Comparison of ENCODE assay signal across 9 cellular contexts in the genomic region with DNA sequence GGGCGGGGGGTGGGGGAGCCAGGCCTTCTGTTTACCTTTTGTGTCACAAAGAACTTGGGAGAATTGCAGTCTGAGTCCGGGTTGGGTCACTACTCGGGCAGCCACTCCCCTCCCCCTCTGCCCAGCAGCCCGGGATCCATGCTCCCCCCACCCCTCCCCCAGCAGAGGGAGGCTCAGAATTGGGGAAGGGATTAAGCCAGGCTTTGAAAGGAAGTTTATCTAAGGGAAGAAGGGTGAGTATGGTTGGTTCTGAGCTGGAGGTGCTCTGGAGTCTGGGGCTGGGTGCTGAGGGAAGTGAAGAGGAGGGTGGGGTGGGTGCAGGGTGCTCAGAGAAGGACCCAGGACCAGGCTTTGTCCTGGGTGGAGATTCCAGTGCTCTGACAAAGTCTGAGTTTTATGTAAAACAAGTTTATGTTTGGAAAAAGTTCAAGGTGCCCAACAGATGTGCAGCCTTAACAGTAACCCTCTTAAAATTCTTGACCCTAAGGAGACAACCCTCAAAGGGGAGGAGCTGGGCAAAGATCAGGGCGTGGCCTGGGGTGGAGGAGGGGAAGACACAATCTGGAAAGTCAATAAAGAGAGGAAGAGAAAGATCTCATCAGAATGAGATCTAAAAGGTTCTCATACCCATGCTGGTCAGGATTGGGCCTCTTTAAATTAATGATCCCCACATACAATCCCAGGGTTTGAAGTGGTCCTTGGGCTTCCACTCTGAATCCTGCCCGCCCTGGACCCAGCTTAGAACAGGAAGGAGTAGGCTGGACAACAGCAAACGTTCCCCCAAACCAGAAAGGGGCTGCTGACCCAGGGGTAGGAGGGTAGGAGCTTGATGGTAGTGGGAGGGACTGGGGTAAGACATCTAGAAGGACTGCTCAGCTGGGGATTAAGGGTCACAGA. TPM values are rescaled to one million over a fixed set of nuclear protein-coding genes. Genes with fewer than 3 reads are reported as not detected.
DNase-seq lines count a peak whose midpoint lies in the region; ATAC-seq and TF ChIP-seq lines count a peak whose summit lies in the region.
"Had no signal": no experiment of that assay in that cellular context is flagged by ENCODE, and none has a peak within 500 bp of the region (broad histone marks: within the 10 kb centered on the region; RNA-seq: fewer than 3 reads in every experiment).

No MANE protein-coding gene starts in this region.

- H3K4me3 ChIP-seq in ectodermal cell (ENCODE audit: insufficient read depth, low read depth, low read length) = no peak overlapping the region

- no peak overlapping the region for H3K4me3 Mint-ChIP-seq in osteocyte (ENCODE audit: unreplicated experiment)
- no peak overlapping the region for H3K4me3 Mint-ChIP-seq in stimulated activated memory B cell treated with anti-CD40 and anti-IgM and Interleukin-4, amounts not matched to agents 10 μg/mL and 1 μg/mL and 100 μg/mL, for 72 hours
- H3K4me3 Mint-ChIP-seq in activated CD8-positive, alpha-beta T cell treated with anti-CD3 and anti-CD28 coated beads for 36 hours = no peak overlapping the region

- peak overlapping the region; percentile 72 for H3K27ac Mint-ChIP-seq in osteocyte (ENCODE audit: unreplicated experiment)
- H3K27ac Mint-ChIP-seq in stimulated activated memory B cell treated with anti-CD40 and anti-IgM and Interleukin-4, amounts not matched to agents 10 μg/mL and 1 μg/mL and 100 μg/mL, for 72 hours = no peak overlapping the region
- no peak overlapping the region for H3K27ac Mint-ChIP-seq in activated CD8-positive, alpha-beta T cell treated with anti-CD3 and anti-CD28 coated beads for 36 hours

- DNase-seq in EL (peak; percentile 40), NCI-H82 (lab: John Stamatoyannopoulos, UW) (peak; percentile 98), osteocyte (ENCODE audit: extremely low spot score, unreplicated experiment) (no peak), GM20000 (ENCODE audit: low spot score) (no peak), omental fat pad (ENCODE audit: low spot score) (no peak)
- DNase-seq in activated CD8-positive, alpha-beta T cell treated with anti-CD3 and anti-CD28 coated beads for 36 hours = no peak
- DNase-seq: stimulated activated CD4-positive, alpha-beta T cell treated with anti-CD3 and anti-CD28 coated beads, Interleukin-4, amount 100 ng/mL, for 4 hours had no signal

- intact Hi-C loops in activated CD8-positive, alpha-beta T cell treated with anti-CD3 and anti-CD28 coated beads for 36 hours (cut with micrococcal nuclease) = no loop called here

- no peaks in the 10 kb centered on the region for H3K36me3 Mint-ChIP-seq in osteocyte (ENCODE audit: unreplicated experiment)
- H3K36me3 Mint-ChIP-seq in stimulated activated memory B cell treated with anti-CD40 and anti-IgM and Interleukin-4, amounts not matched to agents 10 μg/mL and 1 μg/mL and 100 μg/mL, for 72 hours = peaks cover 17% of the 10 kb centered on the region
- no peaks in the 10 kb centered on the region for H3K36me3 Mint-ChIP-seq in activated CD8-positive, alpha-beta T cell treated with anti-CD3 and anti-CD28 coated beads for 36 hours (ENCODE audit: low read depth)

- no peak for ATAC-seq in stimulated activated memory B cell treated with anti-CD40 and anti-IgM and Interleukin-4, amounts not matched to agents 10 μg/mL and 1 μg/mL and 100 μg/mL, for 72 hours
- ATAC-seq in omental fat pad (ENCODE audit: low FRiP score) = no peak
- ATAC-seq in activated CD8-positive, alpha-beta T cell treated with anti-CD3 and anti-CD28 coated beads for 36 hours = no peak

- POLR2A ChIA-PET in activated CD8-positive, alpha-beta T cell treated with anti-CD3 and anti-CD28 coated beads for 36 hours (lab: Charles Lee) = interaction anchor here (0.6 to 1.5 kb wide), 2 partner anchors 82 to 207 kb away, joined by 3 to 7 read pairs; no protein-coding TSS in a partner anchor

- 20 to 46% methylated on average over 3 to 6 of the region's 7 CpGs for WGBS in ectodermal cell, 2 experiments

- H3K27me3 Mint-ChIP-seq in osteocyte (ENCODE audit: unreplicated experiment) = no peaks in the 10 kb centered on the region
- H3K27me3 Mint-ChIP-seq in stimulated activated memory B cell treated with anti-CD40 and anti-IgM and Interleukin-4, amounts not matched to agents 10 μg/mL and 1 μg/mL and 100 μg/mL, for 72 hours = no peaks in the 10 kb centered on the region
- no peaks in the 10 kb centered on the region for H3K27me3 Mint-ChIP-seq in activated CD8-positive, alpha-beta T cell treated with anti-CD3 and anti-CD28 coated beads for 36 hours

- no peaks in the 10 kb centered on the region for H3K9me3 Mint-ChIP-seq in osteocyte (ENCODE audit: unreplicated experiment)
- no peaks in the 10 kb centered on the region for H3K9me3 Mint-ChIP-seq in stimulated activated memory B cell treated with anti-CD40 and anti-IgM and Interleukin-4, amounts not matched to agents 10 μg/mL and 1 μg/mL and 100 μg/mL, for 72 hours
- no peaks in the 10 kb centered on the region for H3K9me3 Mint-ChIP-seq in activated CD8-positive, alpha-beta T cell treated with anti-CD3 and anti-CD28 coated beads for 36 hours

- peak overlapping the region; percentile 85 for H3K27ac ChIP-seq in ectodermal cell (ENCODE audit: insufficient read depth, low read depth, low read length, poor library complexity, severe bottlenecking)

- no peak for TF ChIP-seq CTCF in osteocyte (IDR thresholded peaks at IDR 0.05)
- no peak for TF ChIP-seq CTCF in GM20000 (IDR thresholded peaks at IDR 0.05; ENCODE audit: extremely low read depth, missing control alignments)
- no peak for TF ChIP-seq CTCF in omental fat pad (IDR thresholded peaks at IDR 0.05)
- TF ChIP-seq CTCF in activated CD8-positive, alpha-beta T cell treated with anti-CD3 and anti-CD28 coated beads for 36 hours (IDR thresholded peaks at IDR 0.05) = no peak

- peaks cover 8% of the 10 kb centered on the region for H3K36me3 ChIP-seq in ectodermal cell (ENCODE audit: control insufficient read depth, insufficient read depth, low read length)

- H3K4me1 ChIP-seq in ectodermal cell (ENCODE audit: control insufficient read depth, insufficient read depth, low read length) = peaks cover 76% of the 10 kb centered on the region

- H3K4me1 Mint-ChIP-seq in osteocyte (ENCODE audit: unreplicated experiment) = peaks cover 48% of the 10 kb centered on the region
- H3K4me1 Mint-ChIP-seq in stimulated activated memory B cell treated with anti-CD40 and anti-IgM and Interleukin-4, amounts not matched to agents 10 μg/mL and 1 μg/mL and 100 μg/mL, for 72 hours = peaks cover 32% of the 10 kb centered on the region
- no peaks in the 10 kb centered on the region for H3K4me1 Mint-ChIP-seq in activated CD8-positive, alpha-beta T cell treated with anti-CD3 and anti-CD28 coated beads for 36 hours (ENCODE audit: low read depth)

- CTCF ChIA-PET in activated CD8-positive, alpha-beta T cell treated with anti-CD3 and anti-CD28 coated beads for 36 hours (lab: Charles Lee) = interaction anchor here (0.9 to 2.1 kb wide), 2 partner anchors 12 to 154 kb away, joined by 3 to 5 read pairs; no protein-coding TSS in a partner anchor

- H3K27me3 ChIP-seq in ectodermal cell (ENCODE audit: control insufficient read depth, insufficient read depth, low read length, poor library complexity, severe bottlenecking) = no peaks in the 10 kb centered on the region

- H3K9me3 ChIP-seq in ectodermal cell (ENCODE audit: control insufficient read depth, low read length) = no peaks in the 10 kb centered on the region

RNA-seq across cellular contexts. Expression of a gene that starts 32.8 kb away (rescaled TPM):
- polyA plus RNA-seq in ectodermal cell (2013, experiment 1 of 4) = 41.3 TPM
- polyA plus RNA-seq in ectodermal cell (2013, experiment 2 of 4) = 38.5 TPM
- polyA plus RNA-seq in ectodermal cell (2013, experiment 3 of 4) = 34.5 TPM
- polyA plus RNA-seq in ectodermal cell (2013, experiment 4 of 4) = 37.6 TPM
- 24.7 and 26.9 TPM in 2 replicates for total RNA-seq in osteocyte
- 1 to 10 TPM; 3.6 to 9.0 (median 5.5) TPM for total RNA-seq in omental fat pad
- 10 to 100 TPM; 11.0 to 11.8 TPM for total RNA-seq in activated CD8-positive, alpha-beta T cell treated with anti-CD3 and anti-CD28 coated beads for 36 hours

RNA-seq across cellular contexts. Expression of a gene that starts 59.3 kb away (rescaled TPM):
- polyA plus RNA-seq in ectodermal cell (2013, experiment 1 of 4) = 63.6 TPM
- 49.1 TPM for polyA plus RNA-seq in ectodermal cell (2013, experiment 2 of 4)
- polyA plus RNA-seq in ectodermal cell (2013, experiment 3 of 4) = 69.8 TPM
- polyA plus RNA-seq in ectodermal cell (2013, experiment 4 of 4) = 71.0 TPM
- total RNA-seq in osteocyte (74.1 and 75.9 TPM in 2 replicates), omental fat pad (100 to 1,000 TPM in 1 of 4 donors, 10 to 100 TPM in 3; 24.3 to 120 (median 45.3) TPM)
- not detected for total RNA-seq in activated CD8-positive, alpha-beta T cell treated with anti-CD3 and anti-CD28 coated beads for 36 hours

Comparison
In these comparisons a context has a peak if more than half of its experiments do, and no peak if none do; other contexts are left out.
1. DNase-seq: peak in EL (single experiment) and NCI-H82 (single experiment); none in osteocyte (single experiment), GM20000 (single experiment), omental fat pad (single experiment) and activated CD8-positive, alpha-beta T cell treated with anti-CD3 and anti-CD28 coated beads for 36 hours (single experiment).
2. RNA of a gene that starts 59.3 kb away (total RNA-seq): 74.1 to 75.9 TPM in osteocyte and 24.3 to 120 TPM in omental fat pad; not detected in activated CD8-positive, alpha-beta T cell treated with anti-CD3 and anti-CD28 coated beads for 36 hours; every median in the first group is over 10 times any median in the second.